Comparison of ENCODE assay signal across 19 cellular contexts in genomic region chr10:64396105-64396504, GRCh38.
DNase-seq lines count a peak whose midpoint lies in the region; ATAC-seq, FAIRE-seq and TF ChIP-seq lines count a peak whose summit lies in the region.
"Had no signal": no experiment of that assay in that cellular context is flagged by ENCODE, and none has a peak within 500 bp of the region (broad histone marks: within the 10 kb centered on the region; RNA-seq: fewer than 3 reads in every experiment).

No MANE protein-coding gene starts in this region.

- in situ Hi-C loops in mammary epithelial cell (cut with MboI; ENCODE audit: low sequenced_read_pairs in 2 of 2), result no loop called here

- no peak overlapping the region for H3K9ac ChIP-seq in mammary epithelial cell (ENCODE audit: insufficient read depth, low read length)

- no peaks in the 10 kb centered on the region for H3K9me3 ChIP-seq in mammary epithelial cell (replicated peaks; ENCODE audit: insufficient read depth, low read length)
- no peaks in the 10 kb centered on the region for H3K9me3 ChIP-seq in thyroid gland
- H3K9me3 ChIP-seq: Peyer's patch, testis had no signal

- no peaks in the 10 kb centered on the region for H3K27me3 Mint-ChIP-seq in MCF 10A (ENCODE audit: insufficient read depth, unreplicated experiment)
- no peaks in the 10 kb centered on the region for H3K27me3 Mint-ChIP-seq in T-helper 2 cell treated with Interferon-gamma antibody and Interleukin-4, amounts not matched to agents 5 μg/mL and 100 μg/mL, for 36 hours (ENCODE audit: low read depth)
- no peaks in the 10 kb centered on the region for H3K27me3 Mint-ChIP-seq in natural killer cell (ENCODE audit: low read depth in 2 of 2)

- no peak for ATAC-seq in natural killer cell
- ATAC-seq: activated CD8-positive, alpha-beta T cell treated with anti-CD3 and anti-CD28 coated beads, Interleukin-2, amount 10 ng/mL, durations not matched to agents 7 days and 5 days; GM12878 had no signal

- no peaks in the 10 kb centered on the region for H3K79me2 ChIP-seq in mammary epithelial cell (ENCODE audit: insufficient read depth, low read length)

- POLR2A ChIA-PET in MCF 10A (lab: Yijun Ruan, JAX), result no interaction called here

- H3K4me1 ChIP-seq in mammary epithelial cell (ENCODE audit: insufficient read depth, low read length), result no peaks in the 10 kb centered on the region
- H3K4me1 ChIP-seq in thyroid gland, result no peaks in the 10 kb centered on the region
- H3K4me1 ChIP-seq: esophagus squamous epithelium, Peyer's patch, testis had no signal

- H2AFZ ChIP-seq in mammary epithelial cell (ENCODE audit: low read depth, low read length), result no peak overlapping the region

- no TSS peak for BruUV-seq in MCF 10A (replicated peaks; lab: Mats Ljungman, UMichigan)
- no TSS peak for BruUV-seq in mammary epithelial cell (replicated peaks; lab: Mats Ljungman, UMichigan)

- TF ChIP-seq CTCF in MCF 10A (IDR thresholded peaks at IDR 0.05; ENCODE audit: unreplicated experiment) (no peak), mammary epithelial cell (conservative IDR thresholded peaks at IDR 0.05 in 1 of 2, IDR thresholded peaks at IDR 0.05 in 1 of 2; ENCODE audit: extremely low read depth in 1 of 2, insufficient read depth in 1 of 2, low read depth in 1 of 2, low read length in 2 of 2) (no peak), bronchial epithelial cell (IDR thresholded peaks at IDR 0.05; ENCODE audit: insufficient read depth, low read length, severe bottlenecking) (no peak), thyroid gland (IDR thresholded peaks at IDR 0.05) (no peak), natural killer cell (IDR thresholded peaks at IDR 0.05) (no peak)

- H3K36me3 ChIP-seq in mammary epithelial cell (ENCODE audit: insufficient read depth, low read length) (no peaks in the 10 kb centered on the region), bronchial epithelial cell (ENCODE audit: control insufficient read depth, insufficient read depth, low read length) (no peaks in the 10 kb centered on the region), thyroid gland (no peaks in the 10 kb centered on the region)
- H3K36me3 ChIP-seq: esophagus squamous epithelium, Peyer's patch had no signal

- intact Hi-C loops in MCF 10A (cut with micrococcal nuclease), result no loop called here
- intact Hi-C loops in mammary epithelial cell (cut with micrococcal nuclease), result no loop called here
- intact Hi-C loops in thyroid gland (cut with DNase I), result no loop called here
- intact Hi-C loops in natural killer cell (cut with micrococcal nuclease), result no loop called here

- H3K27ac Mint-ChIP-seq in MCF 10A (ENCODE audit: low read depth, unreplicated experiment) (no peak overlapping the region), natural killer cell (no peak overlapping the region)
- H3K27ac Mint-ChIP-seq in T-helper 2 cell treated with Interferon-gamma antibody and Interleukin-4, amounts not matched to agents 5 μg/mL and 100 μg/mL, for 36 hours, result no peak overlapping the region
- H3K27ac Mint-ChIP-seq: activated CD8-positive, alpha-beta T cell treated with anti-CD3 and anti-CD28 coated beads, Interleukin-2, amount 10 ng/mL, durations not matched to agents 7 days and 5 days; nephron had no signal

- FAIRE-seq in bronchial epithelial cell (lab: Jason Lieb, UNC), result no peak
- FAIRE-seq: A204.1, GM12878, islet of Langerhans had no signal

- no peak for TF ChIP-seq POLR2A in thyroid gland (IDR thresholded peaks at IDR 0.05)

- no peaks in the 10 kb centered on the region for H4K20me1 ChIP-seq in mammary epithelial cell (ENCODE audit: insufficient read depth, low read length)

- H3K4me1 Mint-ChIP-seq in MCF 10A (ENCODE audit: insufficient read depth, unreplicated experiment), result peaks cover 16% of the 10 kb centered on the region
- H3K4me1 Mint-ChIP-seq in T-helper 2 cell treated with Interferon-gamma antibody and Interleukin-4, amounts not matched to agents 5 μg/mL and 100 μg/mL, for 36 hours (ENCODE audit: low read depth), result no peaks in the 10 kb centered on the region
- H3K4me1 Mint-ChIP-seq in natural killer cell, result no peaks in the 10 kb centered on the region
- H3K4me1 Mint-ChIP-seq: nephron had no signal

- CTCF ChIA-PET in MCF 10A (lab: Yijun Ruan, JAX), result interaction anchor here (0.9 kb wide), 1 partner anchor 281 kb away, joined by 3 read pairs; no protein-coding TSS in a partner anchor
- CTCF ChIA-PET in mammary epithelial cell (lab: Charles Lee; ENCODE audit: low non-redundant PET), result no interaction called here

- DNase-seq in MCF 10A (ENCODE audit: unreplicated experiment) (peak; percentile 27), mammary epithelial cell (no peak), bronchial epithelial cell (ENCODE audit: low read depth) (peak; percentile 2), kidney glomerular epithelial cell (lab: John Stamatoyannopoulos, UW) (peak; percentile 62), thyroid gland (no peak), natural killer cell (no peak)
- DNase-seq in stimulated activated CD4-positive, alpha-beta T cell treated with anti-CD3 and anti-CD28 coated beads, Interleukin-12 subunit alpha, Interleukin-12 subunit beta, amount 100 ng/mL, for 4 hours, result no peak
- no peak for DNase-seq in T-helper 2 cell treated with Interferon-gamma antibody and Interleukin-4, amounts not matched to agents 5 μg/mL and 100 μg/mL, for 36 hours (ENCODE audit: low spot score)
- DNase-seq: activated CD8-positive, alpha-beta T cell treated with anti-CD3 and anti-CD28 coated beads, Interleukin-2, amount 10 ng/mL, durations not matched to agents 7 days and 5 days; esophagus squamous epithelium; NCI-H1092 treated with DMSO at 0.1 percent for 48 hours; NCI-H446 treated with DMSO at 0.1 percent for 48 hours; Peyer's patch; T-helper 9 cell; testis had no signal

- H3K4me3 Mint-ChIP-seq in MCF 10A (ENCODE audit: unreplicated experiment) (no peak overlapping the region), natural killer cell (no peak overlapping the region)
- no peak overlapping the region for H3K4me3 Mint-ChIP-seq in T-helper 2 cell treated with Interferon-gamma antibody and Interleukin-4, amounts not matched to agents 5 μg/mL and 100 μg/mL, for 36 hours
- H3K4me3 Mint-ChIP-seq: activated CD8-positive, alpha-beta T cell treated with anti-CD3 and anti-CD28 coated beads, Interleukin-2, amount 10 ng/mL, durations not matched to agents 7 days and 5 days; nephron had no signal

- no peaks in the 10 kb centered on the region for H3K27me3 ChIP-seq in mammary epithelial cell (ENCODE audit: insufficient read depth, low read length)
- H3K27me3 ChIP-seq in bronchial epithelial cell (ENCODE audit: control insufficient read depth, insufficient read depth, low read length), result no peaks in the 10 kb centered on the region
- no peaks in the 10 kb centered on the region for H3K27me3 ChIP-seq in thyroid gland
- H3K27me3 ChIP-seq: esophagus squamous epithelium, Peyer's patch, testis had no signal

- no peak overlapping the region for H3K4me2 ChIP-seq in mammary epithelial cell (ENCODE audit: insufficient read depth, low read depth, low read length)

- H3K9me3 Mint-ChIP-seq in MCF 10A (ENCODE audit: unreplicated experiment), result no peaks in the 10 kb centered on the region
- H3K9me3 Mint-ChIP-seq in T-helper 2 cell treated with Interferon-gamma antibody and Interleukin-4, amounts not matched to agents 5 μg/mL and 100 μg/mL, for 36 hours, result no peaks in the 10 kb centered on the region
- peaks cover 6 to 10% of the 10 kb centered on the region in 2 donors for H3K9me3 Mint-ChIP-seq in natural killer cell

- dilution Hi-C loops in mammary epithelial cell (cut with HindIII; ENCODE audit: low sequenced_read_pairs), result no loop called here

- H3K27ac ChIP-seq in mammary epithelial cell (ENCODE audit: insufficient read depth, low read depth, low read length), result no peak overlapping the region
- no peak overlapping the region for H3K27ac ChIP-seq in thyroid gland
- H3K27ac ChIP-seq: esophagus squamous epithelium, Peyer's patch, testis had no signal

- H3K36me3 Mint-ChIP-seq in MCF 10A (ENCODE audit: insufficient read depth, unreplicated experiment), result no peaks in the 10 kb centered on the region
- H3K36me3 Mint-ChIP-seq in T-helper 2 cell treated with Interferon-gamma antibody and Interleukin-4, amounts not matched to agents 5 μg/mL and 100 μg/mL, for 36 hours (ENCODE audit: low read depth), result no peaks in the 10 kb centered on the region
- H3K36me3 Mint-ChIP-seq in natural killer cell, result no peaks in the 10 kb centered on the region

- no peak overlapping the region for H3K4me3 ChIP-seq in mammary epithelial cell (replicated peaks in 1 of 3; ENCODE audit: insufficient read depth in 1 of 3, low read depth in 2 of 3, low read length in 3 of 3)
- H3K4me3 ChIP-seq in bronchial epithelial cell (ENCODE audit: low read depth, low read length), result no peak overlapping the region
- H3K4me3 ChIP-seq in thyroid gland (replicated peaks in 1 of 3), result no peak overlapping the region
- H3K4me3 ChIP-seq: esophagus squamous epithelium, GM12878, Peyer's patch, testis had no signal

Comparison
In these comparisons a context has a peak if more than half of its experiments do, and no peak if none do; other contexts are left out.
1. DNase-seq: peak in MCF 10A (single experiment), bronchial epithelial cell (single experiment) and kidney glomerular epithelial cell (single experiment); none in mammary epithelial cell (single experiment), stimulated activated CD4-positive, alpha-beta T cell treated with anti-CD3 and anti-CD28 coated beads, Interleukin-12 subunit alpha, Interleukin-12 subunit beta, amount 100 ng/mL, for 4 hours (single experiment), thyroid gland (0 of 2), T-helper 2 cell treated with Interferon-gamma antibody and Interleukin-4, amounts not matched to agents 5 μg/mL and 100 μg/mL, for 36 hours (single experiment) and natural killer cell (single experiment).